Comparison of ENCODE assay signal across 8 cellular contexts in the genomic region with DNA sequence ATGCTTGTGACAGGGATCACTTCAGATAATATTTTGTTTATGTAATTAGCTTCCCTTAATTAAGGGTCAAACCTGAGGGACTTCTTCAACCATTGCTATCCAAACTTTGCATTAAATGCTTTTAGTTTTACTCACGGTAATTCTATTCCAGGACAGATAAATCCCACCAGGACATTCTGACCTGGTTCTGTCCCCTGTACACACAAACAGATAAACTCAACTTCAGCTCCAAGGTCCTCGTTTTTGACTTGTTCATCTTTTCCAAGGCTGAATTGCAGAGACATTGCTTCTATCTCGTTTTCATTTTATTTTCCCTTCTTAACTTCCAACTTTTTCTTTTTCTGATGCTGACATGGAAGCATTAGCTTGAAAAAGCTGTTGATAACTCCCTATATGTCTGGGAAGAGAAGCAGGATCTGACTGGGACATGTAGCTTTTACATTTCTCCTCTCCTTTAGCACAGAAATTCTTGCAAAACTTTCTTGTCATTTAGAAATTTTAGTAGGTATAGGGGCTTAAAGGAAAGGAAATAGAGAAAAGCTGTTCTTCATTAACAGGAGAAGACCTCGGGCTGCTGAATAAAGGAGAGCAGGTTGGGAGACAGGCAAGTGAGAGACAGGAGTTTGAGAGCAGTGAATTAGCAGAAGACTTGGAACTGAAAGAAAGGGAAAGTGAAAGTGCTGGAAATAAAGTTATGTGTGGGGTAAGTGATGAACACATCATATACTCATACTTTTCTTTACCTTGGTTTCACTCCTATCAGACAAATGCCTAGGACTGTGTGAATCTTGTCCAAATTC.
DNase-seq lines count a peak whose midpoint lies in the region; ATAC-seq, FAIRE-seq and TF ChIP-seq lines count a peak whose summit lies in the region.

No MANE protein-coding gene starts in this region.

- H3K4me1 ChIP-seq in CD8-positive, alpha-beta memory T cell (ENCODE audit: insufficient read depth, low read length) = peaks cover 21% of the 10 kb centered on the region
- H3K4me1 ChIP-seq in Panc1 (ENCODE audit: control insufficient read depth, insufficient read depth, low read length) (peaks cover 3% of the 10 kb centered on the region; the same call in 1 of the 2 replicates), HAP-1 (no peaks in the 10 kb centered on the region)
- H3K4me1 ChIP-seq in effector memory CD4-positive, alpha-beta T cell (ENCODE audit: control insufficient read depth, insufficient read depth, low read length, poor library complexity, severe bottlenecking) = peaks cover 3% of the 10 kb centered on the region

- in situ Hi-C loops in Panc1 (cut with HindIII; ENCODE audit: low pct_unique_long_range_greater_than_20kb, low sequenced_read_pairs) = no loop called here
- in situ Hi-C loops in HAP-1 (cut with MboI; ENCODE audit: low sequenced_read_pairs) = no loop called here

- no peak for TF ChIP-seq CTCF in Panc1 (IDR thresholded peaks at IDR 0.05)
- no peak for TF ChIP-seq CTCF in omental fat pad (IDR thresholded peaks at IDR 0.05)

- H3K36me3 Mint-ChIP-seq in CD8-positive, alpha-beta memory T cell = peaks cover 3 to 23% (median 5%) of the 10 kb centered on the region in 3 donors

- TF ChIP-seq POLR2A in H54 (IDR thresholded peaks at IDR 0.05; ENCODE audit: low read depth, low read length) = no peak

- no peaks in the 10 kb centered on the region for H3K27me3 Mint-ChIP-seq in CD8-positive, alpha-beta memory T cell

- H3K4me3 Mint-ChIP-seq in CD8-positive, alpha-beta memory T cell = peak overlapping the region; percentile 68 to 88 (median 81)

- CTCF ChIA-PET in CD8-positive, alpha-beta memory T cell (lab: Charles Lee) = no interaction called here
- CTCF ChIA-PET in Panc1 (lab: Charles Lee) = interaction anchor here (0.7 kb wide), 1 partner anchor 365 kb away, joined by 4 read pairs; no protein-coding TSS in a partner anchor

- H3K9me3 Mint-ChIP-seq in CD8-positive, alpha-beta memory T cell = peaks cover 0 to 15% (median 3%) of the 10 kb centered on the region in 5 donors

- ATAC-seq in Panc1 (peak; percentile 86), omental fat pad (ENCODE audit: low FRiP score) (peak; percentile 80)

- no peaks in the 10 kb centered on the region for H3K27me3 ChIP-seq in CD8-positive, alpha-beta memory T cell (ENCODE audit: insufficient read depth, low read length, poor library complexity, severe bottlenecking)
- H3K27me3 ChIP-seq in Panc1 (ENCODE audit: control insufficient read depth, insufficient read depth, low read length) (no peaks in the 10 kb centered on the region), HAP-1 (ENCODE audit: low read depth) (no peaks in the 10 kb centered on the region)
- no peaks in the 10 kb centered on the region for H3K27me3 ChIP-seq in effector memory CD4-positive, alpha-beta T cell (replicated peaks; ENCODE audit: control insufficient read depth, insufficient read depth, low read length, poor library complexity, severe bottlenecking)

- peak overlapping the region; percentile 65 for H3K4me3 ChIP-seq in CD8-positive, alpha-beta memory T cell (ENCODE audit: low read length)
- H3K4me3 ChIP-seq in Panc1 (ENCODE audit: low read depth in 2 of 2, low read length in 2 of 2) = peak overlapping the region; percentile 34 to 43
- H3K4me3 ChIP-seq in effector memory CD4-positive, alpha-beta T cell (ENCODE audit: insufficient read depth, low read depth, low read length, poor library complexity, severe bottlenecking) = peak overlapping the region; percentile 42
- no peak overlapping the region for H3K4me3 ChIP-seq in HAP-1

- no peaks in the 10 kb centered on the region for H3K36me3 ChIP-seq in CD8-positive, alpha-beta memory T cell (ENCODE audit: insufficient read depth, low read length)
- H3K36me3 ChIP-seq in Panc1 (ENCODE audit: control insufficient read depth, insufficient read depth, low read length) (no peaks in the 10 kb centered on the region), HAP-1 (replicated peaks) (no peaks in the 10 kb centered on the region)
- H3K36me3 ChIP-seq in effector memory CD4-positive, alpha-beta T cell (ENCODE audit: control insufficient read depth, insufficient read depth, low read length) = no peaks in the 10 kb centered on the region

- H3K4me1 Mint-ChIP-seq in CD8-positive, alpha-beta memory T cell = peaks cover 32 to 47% (median 45%) of the 10 kb centered on the region in 3 donors

- peak in 2 of 5 donors; percentile 40 to 46 for DNase-seq in CD8-positive, alpha-beta memory T cell
- no peak for DNase-seq in H54 (ENCODE audit: insufficient read length, low spot score)
- no peak for DNase-seq in Panc1 (ENCODE audit: low read depth, low spot score)
- no peak for DNase-seq in effector memory CD4-positive, alpha-beta T cell
- DNase-seq in omental fat pad (ENCODE audit: low spot score) = no peak
- DNase-seq in dedifferentiated amniotic fluid mesenchymal stem cell (ENCODE audit: extremely low spot score) = no peak
- no peak for DNase-seq in activated gamma-delta T cell treated with Interleukin-2 at 50 U/mL for 16 hours
- DNase-seq in HAP-1 (ENCODE audit: low spot score in 2 of 2) = no peak

- peak overlapping the region; percentile 74 to 98 (median 86) for H3K27ac Mint-ChIP-seq in CD8-positive, alpha-beta memory T cell

- peak overlapping the region; percentile 11 for H3K27ac ChIP-seq in CD8-positive, alpha-beta memory T cell (ENCODE audit: low read depth, low read length)
- H3K27ac ChIP-seq in Panc1 (ENCODE audit: low read length) = peak overlapping the region; percentile 72
- peak overlapping the region; percentile 38 for H3K27ac ChIP-seq in effector memory CD4-positive, alpha-beta T cell (ENCODE audit: insufficient read depth, low read length, poor library complexity, severe bottlenecking)

- POLR2A ChIA-PET in CD8-positive, alpha-beta memory T cell (lab: Charles Lee) = interaction anchor here (0.7 kb wide), 1 partner anchor 107 kb away, joined by 5 read pairs; no protein-coding TSS in a partner anchor
- POLR2A ChIA-PET in Panc1 (lab: Charles Lee) = interaction anchor here (0.7 kb wide), 1 partner anchor 388 kb away, joined by 7 read pairs; no protein-coding TSS in a partner anchor

- no peaks in the 10 kb centered on the region for H3K9me3 ChIP-seq in CD8-positive, alpha-beta memory T cell (ENCODE audit: low read length)
- no peaks in the 10 kb centered on the region for H3K9me3 ChIP-seq in Panc1 (ENCODE audit: control insufficient read depth, insufficient read depth, low read depth, low read length)
- no peaks in the 10 kb centered on the region for H3K9me3 ChIP-seq in effector memory CD4-positive, alpha-beta T cell (ENCODE audit: control insufficient read depth, low read length)
- H3K9me3 ChIP-seq in HAP-1 = no peaks in the 10 kb centered on the region

- intact Hi-C loops in Panc1 (cut with micrococcal nuclease; ENCODE audit: unreplicated experiment) = no loop called here

- peak; percentile 71 for FAIRE-seq in H54 (lab: Jason Lieb, UNC)

- no TSS peak for BruUV-seq in Panc1 (replicated peaks; lab: Mats Ljungman, UMichigan)

Comparison
In these comparisons a context has a peak if more than half of its experiments do, and no peak if none do; other contexts are left out.
1. H3K27ac ChIP-seq: peak in every context shown above with its lines; median percentile 72 in Panc1; 38 in effector memory CD4-positive, alpha-beta T cell; 11 in CD8-positive, alpha-beta memory T cell.